ENCODE assay signal across 14 cellular contexts in the genomic region with DNA sequence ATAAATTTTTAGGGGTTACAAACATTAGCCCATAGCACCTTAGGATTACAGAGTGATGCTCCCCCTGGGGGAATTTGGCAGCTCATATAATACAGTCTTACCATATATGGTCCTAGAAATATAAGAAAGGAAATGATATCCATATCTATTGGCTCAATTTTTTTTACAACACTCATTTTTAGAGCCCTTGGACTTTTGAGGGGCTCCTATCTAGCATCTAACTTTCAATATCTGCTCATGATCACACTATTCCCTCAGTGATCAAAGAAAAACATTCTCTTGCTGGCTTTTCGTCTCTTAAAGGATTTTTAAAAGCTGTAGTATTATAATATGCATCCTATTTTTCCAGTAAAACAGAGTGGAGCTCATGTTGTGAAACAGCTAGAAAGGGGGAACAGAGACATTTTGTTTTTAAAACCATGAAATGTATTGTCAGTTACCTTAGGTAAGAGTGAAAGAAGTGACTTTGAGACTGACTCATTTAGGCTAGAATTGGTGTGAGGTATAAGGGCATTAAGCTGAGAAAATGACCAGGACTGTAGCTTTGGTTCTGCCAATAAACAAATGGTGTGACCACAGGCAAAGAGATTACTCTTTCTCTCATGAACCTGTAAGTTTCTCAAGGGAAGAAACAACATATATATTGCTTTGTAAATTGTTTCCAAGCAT.
DNase-seq lines count a peak whose midpoint lies in the region; ATAC-seq and TF ChIP-seq lines count a peak whose summit lies in the region.
"Had no signal": no experiment of that assay in that cellular context is flagged by ENCODE, and none has a peak within 500 bp of the region (broad histone marks: within the 10 kb centered on the region; RNA-seq: fewer than 3 reads in every experiment).

No MANE protein-coding gene starts in this region.

- H3K4me1 ChIP-seq in upper lobe of right lung, result no peaks in the 10 kb centered on the region
- H3K4me1 ChIP-seq: breast epithelium had no signal

- DNase-seq in activated B cell treated with CpG ODN at 0.5 μM for 24 hours, result no peak
- no peak for DNase-seq in upper lobe of right lung
- no peak for DNase-seq in A172 (ENCODE audit: low spot score)
- DNase-seq in UCSD-AML1 (lab: John Stamatoyannopoulos, UW; ENCODE audit: unreplicated experiment), result no peak
- no peak for DNase-seq in NCI-H1694 treated with DMSO at 0.1 percent for 48 hours (lab: John Stamatoyannopoulos, UW)
- DNase-seq: DMS153, H7, Karpas-422, NCI-H69 had no signal

- TF ChIP-seq CTCF in activated B cell treated with CpG ODN at 0.5 μM for 24 hours (IDR thresholded peaks at IDR 0.05), result no peak
- no peak for TF ChIP-seq CTCF in upper lobe of right lung (IDR thresholded peaks at IDR 0.05)

- no peak overlapping the region for H3K4me3 Mint-ChIP-seq in activated B cell treated with CpG ODN at 0.5 μM for 24 hours

- no peaks in the 10 kb centered on the region for H3K27me3 ChIP-seq in upper lobe of right lung
- H3K27me3 ChIP-seq: breast epithelium had no signal

- H3K27me3 Mint-ChIP-seq in activated B cell treated with CpG ODN at 0.5 μM for 24 hours, result no peaks in the 10 kb centered on the region

- peak overlapping the region; percentile 35 for H3K27ac Mint-ChIP-seq in activated B cell treated with CpG ODN at 0.5 μM for 24 hours
- H3K27ac Mint-ChIP-seq: progenitor cell of endocrine pancreas had no signal

- H3K9me3 Mint-ChIP-seq in activated B cell treated with CpG ODN at 0.5 μM for 24 hours, result peaks cover 4% of the 10 kb centered on the region

- intact Hi-C loops in activated B cell treated with CpG ODN at 0.5 μM for 24 hours (cut with micrococcal nuclease) (no loop called here), upper lobe of right lung (cut with DNase I) (no loop called here)

- POLR2A ChIA-PET in activated B cell treated with CpG ODN at 0.5 μM for 24 hours (lab: Charles Lee), result interaction anchor here (3.6 kb wide), 1 partner anchor 108 kb away, joined by 17 read pairs; a partner anchor contains a TSS

- H3K4me1 Mint-ChIP-seq in activated B cell treated with CpG ODN at 0.5 μM for 24 hours, result peaks cover 51% of the 10 kb centered on the region

- H3K36me3 ChIP-seq in upper lobe of right lung, result no peaks in the 10 kb centered on the region
- H3K36me3 ChIP-seq: breast epithelium had no signal

- no peaks in the 10 kb centered on the region for H3K9me3 ChIP-seq in upper lobe of right lung
- H3K9me3 ChIP-seq: breast epithelium had no signal

- peak; percentile 76 for ATAC-seq in GM18502 (IDR thresholded peaks at IDR 0.05; ENCODE audit: poor library complexity, unreplicated experiment)
- peak; percentile 43 for ATAC-seq in GM19397 (IDR thresholded peaks at IDR 0.05; ENCODE audit: unreplicated experiment)
- ATAC-seq in HG02885 (IDR thresholded peaks at IDR 0.05; ENCODE audit: poor library complexity, unreplicated experiment), result peak; percentile 68
- ATAC-seq in activated B cell treated with CpG ODN at 0.5 μM for 24 hours (ENCODE audit: low read depth), result no peak
- ATAC-seq in upper lobe of right lung, result no peak

- no peak overlapping the region for H3K27ac ChIP-seq in upper lobe of right lung
- H3K27ac ChIP-seq: breast epithelium had no signal

- CTCF ChIA-PET in activated B cell treated with CpG ODN at 0.5 μM for 24 hours (lab: Charles Lee), result interaction anchor here (1.2 kb wide), 1 partner anchor 201 kb away, joined by 4 read pairs; no protein-coding TSS in a partner anchor

- H3K4me3 ChIP-seq in upper lobe of right lung, result no peak overlapping the region
- H3K4me3 ChIP-seq: breast epithelium had no signal

- H3K36me3 Mint-ChIP-seq in activated B cell treated with CpG ODN at 0.5 μM for 24 hours (ENCODE audit: low read depth), result no peaks in the 10 kb centered on the region

Comparison
In these comparisons a context has a peak if more than half of its experiments do, and no peak if none do; other contexts are left out.
1. ATAC-seq: peak in GM18502 (single experiment), GM19397 (single experiment) and HG02885 (single experiment); none in activated B cell treated with CpG ODN at 0.5 μM for 24 hours (single experiment) and upper lobe of right lung (single experiment).